19 cellular contexts compared by ENCODE assay signal in genomic region chr3:149330609-149331008, GRCh38. TPM values are rescaled to one million over a fixed set of nuclear protein-coding genes. Genes with fewer than 3 reads are reported as not detected.
DNase-seq lines count a peak whose midpoint lies in the region; ATAC-seq, FAIRE-seq and TF ChIP-seq lines count a peak whose summit lies in the region.
"Had no signal": no experiment of that assay in that cellular context is flagged by ENCODE, and none has a peak within 500 bp of the region (broad histone marks: within the 10 kb centered on the region; RNA-seq: fewer than 3 reads in every experiment).

No MANE protein-coding gene starts in this region.

- H2AK9ac ChIP-seq in IMR-90 (replicated peaks; ENCODE audit: low read depth, low read length, poor library complexity) = no peak overlapping the region

- no peaks in the 10 kb centered on the region; the same call in 1 of the 2 replicates for H3K9me1 ChIP-seq in IMR-90 (ENCODE audit: insufficient read depth, low read length)

- CTCF ChIA-PET in Calu3 (lab: Charles Lee) = interaction anchor here (0.7 to 2.0 kb wide), 7 partner anchors 13 to 328 kb away, joined by 3 to 8 read pairs (median 4); no protein-coding TSS in a partner anchor
- CTCF ChIA-PET in IMR-90 (lab: Yijun Ruan, JAX) = interaction anchor here (1.0 kb wide), 1 partner anchor 210 kb away, joined by 4 read pairs; no protein-coding TSS in a partner anchor
- CTCF ChIA-PET in HepG2 (lab: Yijun Ruan, JAX; ENCODE audit: low intra/inter-chr PET ratio, low total read pairs) = no interaction called here

- no peak overlapping the region for H3K9ac ChIP-seq in IMR-90 (ENCODE audit: low read depth, low read length)
- H3K9ac ChIP-seq in HepG2 (ENCODE audit: insufficient read depth, low read depth, low read length) = no peak overlapping the region

- H3K27me3 Mint-ChIP-seq in Calu3 (ENCODE audit: unreplicated experiment) = no peaks in the 10 kb centered on the region

- H3K23ac ChIP-seq in IMR-90 (ENCODE audit: low read depth, low read length) = no peak overlapping the region

- H3K4me2 ChIP-seq in IMR-90 (ENCODE audit: low read depth, low read length) (no peak overlapping the region), HepG2 (ENCODE audit: low read depth, low read length) (no peak overlapping the region)
- H3K4me2 ChIP-seq: GM23338 had no signal

- no peak for ATAC-seq in IMR-90 (ENCODE audit: low read depth)
- ATAC-seq in HepG2 = no peak
- no peak for ATAC-seq in HG02763 (IDR thresholded peaks at IDR 0.05; ENCODE audit: unreplicated experiment)
- ATAC-seq: gastroesophageal sphincter; GM23338; Right ventricle myocardium inferior; stimulated activated naive B cell treated with anti-CD40 and anti-IgM and Interleukin-4, amounts not matched to agents 10 μg/mL and 1 μg/mL and 100 μg/mL, for 72 hours had no signal

- no peaks in the 10 kb centered on the region for H3K79me2 ChIP-seq in HepG2 (ENCODE audit: insufficient read depth, low read length)

- dilution Hi-C loops in IMR-90 (cut with HindIII; ENCODE audit: low sequenced_read_pairs, unreplicated experiment) = no loop called here

- no peak overlapping the region for H2AK5ac ChIP-seq in IMR-90 (ENCODE audit: low read depth, low read length)

- no peak overlapping the region for H3K27ac ChIP-seq in IMR-90 (ENCODE audit: insufficient read depth, low read length)
- no peak overlapping the region for H3K27ac ChIP-seq in HepG2 (ENCODE audit: extremely low read length, insufficient read depth, low read length)
- H3K27ac ChIP-seq in ovary = no peak overlapping the region
- H3K27ac ChIP-seq: cardiac muscle cell, gastroesophageal sphincter, upper lobe of left lung had no signal

- no peak overlapping the region for H2BK20ac ChIP-seq in IMR-90 (ENCODE audit: low read depth, low read length)

- no peak for TF ChIP-seq EP300 in HepG2 (IDR thresholded peaks at IDR 0.05; ENCODE audit: low read depth in 2 of 2, low read length in 2 of 2)
- no peak for TF ChIP-seq EP300 in HepG2 (CRISPR knock-in tag; IDR thresholded peaks at IDR 0.05; ENCODE audit: borderline replicate concordance)
- no peak for TF ChIP-seq EP300 in ovary (IDR thresholded peaks at IDR 0.05)

- H3K56ac ChIP-seq in IMR-90 (ENCODE audit: extremely low read depth, insufficient read depth, low read length) = no peak overlapping the region

- H3K9me3 Mint-ChIP-seq in Calu3 (ENCODE audit: low read depth, unreplicated experiment) = no peaks in the 10 kb centered on the region
- H3K9me3 Mint-ChIP-seq: GM23338; mesothelial cell of epicardium; stimulated activated naive B cell treated with anti-CD40 and anti-IgM and Interleukin-4, amounts not matched to agents 10 μg/mL and 1 μg/mL and 100 μg/mL, for 72 hours had no signal

- H3K36me3 ChIP-seq in IMR-90 (ENCODE audit: control insufficient read depth, insufficient read depth, low read length) (no peaks in the 10 kb centered on the region), HepG2 (replicated peaks in 1 of 2; ENCODE audit: control insufficient read depth in 1 of 2, insufficient read depth in 2 of 2, low read length in 2 of 2) (no peaks in the 10 kb centered on the region), ovary (no peaks in the 10 kb centered on the region)
- H3K36me3 ChIP-seq: cardiac muscle cell, gastroesophageal sphincter, upper lobe of left lung had no signal

- H3K9me3 ChIP-seq in IMR-90 (ENCODE audit: control insufficient read depth, insufficient read depth, low read length) (no peaks in the 10 kb centered on the region), HepG2 (ENCODE audit: low read length) (no peaks in the 10 kb centered on the region), ovary (no peaks in the 10 kb centered on the region)
- H3K9me3 ChIP-seq: gastroesophageal sphincter, upper lobe of left lung had no signal

- H2AFZ ChIP-seq in IMR-90 (replicated peaks; ENCODE audit: low read length, poor library complexity) = no peak overlapping the region
- H2AFZ ChIP-seq in HepG2 (ENCODE audit: low read length) = no peak overlapping the region
- H2AFZ ChIP-seq: GM23338 had no signal

- H3K4me1 Mint-ChIP-seq in Calu3 (ENCODE audit: low read depth, unreplicated experiment) = peaks cover 39% of the 10 kb centered on the region
- H3K4me1 Mint-ChIP-seq: stimulated activated naive B cell treated with anti-CD40 and anti-IgM and Interleukin-4, amounts not matched to agents 10 μg/mL and 1 μg/mL and 100 μg/mL, for 72 hours had no signal

- TF ChIP-seq CTCF in Calu3 (IDR thresholded peaks at IDR 0.05; ENCODE audit: unreplicated experiment) (no peak), IMR-90 (conservative IDR thresholded peaks at IDR 0.05; ENCODE audit: low read depth, low read length) (no peak), fibroblast of the aortic adventitia (IDR thresholded peaks at IDR 0.05; ENCODE audit: insufficient read depth, low read length) (no peak), HepG2 (CRISPR knock-in tag; IDR thresholded peaks at IDR 0.05) (no peak), ovary (IDR thresholded peaks at IDR 0.05) (no peak)

- no peak overlapping the region for H4K91ac ChIP-seq in IMR-90 (ENCODE audit: insufficient read depth, low read depth, low read length)

- no peak overlapping the region for H3K4ac ChIP-seq in IMR-90 (ENCODE audit: low read depth, low read length)

- no peak overlapping the region for H4K8ac ChIP-seq in IMR-90 (ENCODE audit: low read depth in 2 of 2, low read length in 2 of 2)

- H3K4me3 Mint-ChIP-seq in Calu3 (ENCODE audit: low read depth, unreplicated experiment) = no peak overlapping the region
- H3K4me3 Mint-ChIP-seq: activated naive CD8-positive, alpha-beta T cell; GM23338; mesothelial cell of epicardium; stimulated activated naive B cell treated with anti-CD40 and anti-IgM and Interleukin-4, amounts not matched to agents 10 μg/mL and 1 μg/mL and 100 μg/mL, for 72 hours had no signal

- H3K18ac ChIP-seq in IMR-90 (ENCODE audit: low read depth, low read length) = no peak overlapping the region

- H3K36me3 Mint-ChIP-seq in Calu3 (ENCODE audit: insufficient read depth, unreplicated experiment) = no peaks in the 10 kb centered on the region
- H3K36me3 Mint-ChIP-seq: activated naive CD8-positive, alpha-beta T cell; mesothelial cell of epicardium; stimulated activated naive B cell treated with anti-CD40 and anti-IgM and Interleukin-4, amounts not matched to agents 10 μg/mL and 1 μg/mL and 100 μg/mL, for 72 hours had no signal

- H3K4me3 ChIP-seq in IMR-90 (ENCODE audit: insufficient read depth, low read depth, low read length) = no peak overlapping the region
- no peak overlapping the region for H3K4me3 ChIP-seq in fibroblast of the aortic adventitia (ENCODE audit: low read depth, low read length)
- no peak overlapping the region for H3K4me3 ChIP-seq in HepG2 (replicated peaks in 1 of 3; ENCODE audit: insufficient read depth in 1 of 3, low read depth in 2 of 3, low read length in 3 of 3)
- no peak overlapping the region for H3K4me3 ChIP-seq in ovary
- H3K4me3 ChIP-seq: cardiac muscle cell, gastroesophageal sphincter, GM23338, upper lobe of left lung had no signal

- DNase-seq in Calu3 = peak; percentile 43
- peak; percentile 31 for DNase-seq in IMR-90
- DNase-seq in NCI-H345 treated with DMSO at 0.1 percent for 48 hours (lab: John Stamatoyannopoulos, UW; ENCODE audit: unreplicated experiment) = peak; percentile 3
- peak; percentile 13 for DNase-seq in fibroblast of the aortic adventitia (ENCODE audit: low read depth)
- DNase-seq in activated CD4-positive, alpha-beta T cell treated with anti-CD3 and anti-CD28 coated beads, Interleukin-2, amount 50 U/mL, for 48 hours = no peak
- DNase-seq in HepG2 (ENCODE audit: low spot score) = no peak
- DNase-seq in ovary = no peak
- DNase-seq: activated CD4-positive, alpha-beta T cell treated with anti-CD3 and anti-CD28 coated beads for 48 hours; effector CD8-positive, alpha-beta T cell; small intestine; stimulated activated naive B cell treated with anti-CD40 and anti-IgM and Interleukin-4, amounts not matched to agents 10 μg/mL and 1 μg/mL and 100 μg/mL, for 72 hours; upper lobe of left lung had no signal

- no peak for FAIRE-seq in HepG2 (lab: Jason Lieb, UNC)
- FAIRE-seq: small intestine had no signal

- peaks cover 3% of the 10 kb centered on the region for H3K4me1 ChIP-seq in IMR-90 (ENCODE audit: control insufficient read depth, insufficient read depth, low read length)
- H3K4me1 ChIP-seq in HepG2 (ENCODE audit: insufficient read depth, low read length) = peaks cover 13% of the 10 kb centered on the region
- peaks cover 4% of the 10 kb centered on the region for H3K4me1 ChIP-seq in ovary (ENCODE audit: insufficient read depth)
- H3K4me1 ChIP-seq: gastroesophageal sphincter had no signal

- no peak for TF ChIP-seq POLR2A in IMR-90 (IDR thresholded peaks at IDR 0.05; ENCODE audit: low read depth, low read length)
- TF ChIP-seq POLR2A in HepG2 (IDR thresholded peaks at IDR 0.05; ENCODE audit: insufficient read depth in 1 of 2, low read depth in 2 of 2, low read length in 2 of 2) = no peak
- no peak for TF ChIP-seq POLR2A in ovary (IDR thresholded peaks at IDR 0.05)

- intact Hi-C loops in Calu3 (cut with micrococcal nuclease; ENCODE audit: unreplicated experiment) = no loop called here
- intact Hi-C loops in IMR-90 (cut with micrococcal nuclease) = no loop called here
- intact Hi-C loops in HepG2 (cut with micrococcal nuclease; ENCODE audit: unreplicated experiment) = loop anchor here (5.0 kb wide), 1 partner anchor 373 kb away; no protein-coding TSS in a partner anchor
- intact Hi-C loops in ovary (cut with DNase I) = no loop called here

- no peak overlapping the region for H2BK15ac ChIP-seq in IMR-90 (ENCODE audit: low read depth, low read length)

- H3K14ac ChIP-seq in IMR-90 (replicated peaks; ENCODE audit: low read depth, low read length) = 0 out of 2 replicates have a peak overlapping the region, but pooled peaks have one; percentile 23

- in situ Hi-C loops in IMR-90 (cut with MboI; ENCODE audit: low sequenced_read_pairs) (loop anchor here (10.0 kb wide), 1 partner anchor 376 kb away; no protein-coding TSS in a partner anchor), HepG2 (cut with HindIII; ENCODE audit: extremely low pct_ligation_motif_present, low pct_unique_long_range_greater_than_20kb) (no loop called here)

- no TSS peak for BruUV-seq in Calu3 (replicated peaks; lab: Mats Ljungman, UMichigan)
- BruUV-seq in IMR-90 (replicated peaks; lab: Mats Ljungman, UMichigan) = no TSS peak
- BruUV-seq in HepG2 (replicated peaks; lab: Mats Ljungman, UMichigan) = no TSS peak

- H3K79me1 ChIP-seq in IMR-90 (ENCODE audit: low read depth in 1 of 2, low read length in 2 of 2) = no peaks in the 10 kb centered on the region; a peak in 1 of 4 replicates

- no peak for TF ChIP-seq RAD21 in IMR-90 (IDR thresholded peaks at IDR 0.05; ENCODE audit: low read length)
- TF ChIP-seq RAD21 in HepG2 (CRISPR knock-in tag; IDR thresholded peaks at IDR 0.05) = no peak

- peak overlapping the region; percentile 5; the same call in 1 of the 2 replicates for H2BK120ac ChIP-seq in IMR-90 (ENCODE audit: low read depth, low read length)

- POLR2A ChIA-PET in IMR-90 (lab: Charles Lee; ENCODE audit: unreplicated experiment) = no interaction called here
- POLR2A ChIA-PET in HepG2 (lab: Yijun Ruan, JAX) = no interaction called here

- H3K27ac Mint-ChIP-seq in Calu3 (ENCODE audit: unreplicated experiment) = peak overlapping the region; percentile 14
- H3K27ac Mint-ChIP-seq: activated naive CD8-positive, alpha-beta T cell; GM23338; mesothelial cell of epicardium; stimulated activated naive B cell treated with anti-CD40 and anti-IgM and Interleukin-4, amounts not matched to agents 10 μg/mL and 1 μg/mL and 100 μg/mL, for 72 hours had no signal

- H4K5ac ChIP-seq in IMR-90 (ENCODE audit: low read depth, low read length) = no peak overlapping the region

- 100% methylated on average over 1 of the region's 1 CpG; no CpG with 5 or more reads in 1 of the 2 experiments for WGBS in IMR-90 (ENCODE audit: extremely low coverage in 2 of 2, insufficient read length in 1 of 2), 2 experiments
- WGBS in HepG2 (ENCODE audit: low lambda C conversion rate) = 91% methylated on average over 1 of the region's 1 CpG
- 87 to 100% (median 95%) methylated on average over 1 of the region's 1 CpG for WGBS in ovary, 3 donors

- no peaks in the 10 kb centered on the region for H3K27me3 ChIP-seq in IMR-90 (ENCODE audit: control insufficient read depth, insufficient read depth, low read length)
- no peaks in the 10 kb centered on the region for H3K27me3 ChIP-seq in HepG2 (ENCODE audit: control insufficient read depth in 1 of 2, insufficient read depth in 2 of 2, low read length in 2 of 2)
- H3K27me3 ChIP-seq in ovary = no peaks in the 10 kb centered on the region
- H3K27me3 ChIP-seq: cardiac muscle cell, gastroesophageal sphincter, upper lobe of left lung had no signal

- no peak overlapping the region for H2BK5ac ChIP-seq in IMR-90 (ENCODE audit: low read depth, low read length, poor library complexity, severe bottlenecking)

- H4K20me1 ChIP-seq in IMR-90 (ENCODE audit: insufficient read depth, low read length) (no peaks in the 10 kb centered on the region), HepG2 (ENCODE audit: insufficient read depth, low read length) (no peaks in the 10 kb centered on the region)

RNA-seq across cellular contexts. Expression of gene TM4SF18, which starts 2.8 kb away (rescaled TPM):
- total RNA-seq in Calu3 (2022) = 0.21 TPM in 1 of 2 replicates, not detected in the other
- under 0.01 TPM in 1 of 2 replicates, not detected in the other for total RNA-seq in IMR-90 (2012; rRNA removed)
- polyA plus RNA-seq in IMR-90 (2012; rRNA removed) = not detected in 2 replicates
- not detected in 2 replicates for polyA plus RNA-seq in IMR-90 (2012; cell fraction: cytosol; rRNA removed)
- not detected in 2 replicates for polyA plus RNA-seq in IMR-90 (2012; cell fraction: nucleus; rRNA removed; ENCODE audit: low replicate concordance)
- total RNA-seq in fibroblast of the aortic adventitia (ENCODE audit: low replicate concordance) = 0.27 and 1.3 TPM in 2 replicates
- not detected in 2 replicates for total RNA-seq in HepG2 (2016; rRNA removed; fragmentation: Illumina TruSeq; extraction: Trizol)
- not detected in 2 replicates for total RNA-seq in HepG2 (2016; cell fraction: cytosol; rRNA removed; fragmentation: Illumina TruSeq; extraction: Trizol; ENCODE audit: low read depth)
- not detected in 2 replicates for total RNA-seq in HepG2 (2016; cell fraction: insoluble cytoplasmic fraction; rRNA removed; fragmentation: Illumina TruSeq; extraction: Trizol)
- not detected in 2 replicates for total RNA-seq in HepG2 (2016; cell fraction: membrane; rRNA removed; fragmentation: Illumina TruSeq; extraction: Trizol)
- not detected in 2 replicates for total RNA-seq in HepG2 (2016; cell fraction: nucleus; rRNA removed; fragmentation: Illumina TruSeq; extraction: Trizol)
- 0.15 and 0.25 TPM in 2 replicates for polyA plus RNA-seq in HepG2 (2011; rRNA removed)
- 0.03 and 0.11 TPM in 2 replicates for polyA plus RNA-seq in HepG2 (2011; cell fraction: cytosol; rRNA removed)
- polyA plus RNA-seq in HepG2 (2011; cell fraction: nucleus; rRNA removed) = not detected in 2 replicates
- polyA plus RNA-seq in HepG2 (2012) = 0.08 TPM in 1 of 2 replicates, not detected in the other
- polyA plus RNA-seq in HepG2 (2016; cell fraction: cytosol; fragmentation: Illumina TruSeq; extraction: Trizol; ENCODE audit: low read depth) = not detected in 2 replicates
- polyA plus RNA-seq in HepG2 (2016; cell fraction: insoluble cytoplasmic fraction; fragmentation: Illumina TruSeq; extraction: Trizol; ENCODE audit: low read depth) = not detected in 2 replicates
- polyA plus RNA-seq in HepG2 (2016; cell fraction: membrane; fragmentation: Illumina TruSeq; extraction: Trizol; ENCODE audit: low read depth) = not detected in 2 replicates
- polyA plus RNA-seq in HepG2 (2016; cell fraction: nucleus; fragmentation: Illumina TruSeq; extraction: Trizol; ENCODE audit: insufficient read depth, low read depth) = not detected in 2 replicates
- not detected in 2 replicates for polyA minus RNA-seq in HepG2 (2011; rRNA and poly(A)+ RNA removed; ENCODE audit: low replicate concordance)
- polyA minus RNA-seq in HepG2 (2011; cell fraction: cytosol; rRNA and poly(A)+ RNA removed) = not detected in 2 replicates
- polyA minus RNA-seq in HepG2 (2011; cell fraction: nucleus; rRNA and poly(A)+ RNA removed) = not detected in 2 replicates
- 1 to 10 TPM; 2.4 to 7.3 (median 4.7) TPM for total RNA-seq in ovary
- 10 to 100 TPM in 1 of 2 donors, 1 to 10 TPM in 1; 7.0 to 16.3 TPM for polyA plus RNA-seq in ovary
- polyA plus RNA-seq: cardiac muscle cell had no signal

RNA-seq across cellular contexts. Expression of gene TM4SF1, which starts 46.8 kb away (rescaled TPM):
- total RNA-seq in Calu3 (2022) (919 and 981 TPM in 2 replicates), IMR-90 (2012; rRNA removed) (232 and 366 TPM in 2 replicates), fibroblast of the aortic adventitia (ENCODE audit: low replicate concordance) (213 and 299 TPM in 2 replicates), HepG2 (2016; rRNA removed; fragmentation: Illumina TruSeq; extraction: Trizol) (226 and 431 TPM in 2 replicates), ovary (100 to 1,000 TPM in 1 of 7 donors, 10 to 100 TPM in 6; 35.6 to 207 (median 54.9) TPM)
- polyA plus RNA-seq in IMR-90 (2012; rRNA removed) (302 and 364 TPM in 2 replicates), HepG2 (2011; rRNA removed) (1,198 and 1,359 TPM in 2 replicates), ovary (100 to 1,000 TPM; 103 to 184 TPM)
- polyA plus RNA-seq in IMR-90 (2012; cell fraction: cytosol; rRNA removed) = 212 and 271 TPM in 2 replicates
- 340 and 869 TPM in 2 replicates for polyA plus RNA-seq in IMR-90 (2012; cell fraction: nucleus; rRNA removed; ENCODE audit: low replicate concordance)
- total RNA-seq in HepG2 (2016; cell fraction: cytosol; rRNA removed; fragmentation: Illumina TruSeq; extraction: Trizol; ENCODE audit: low read depth) = 208 and 219 TPM in 2 replicates
- 231 and 434 TPM in 2 replicates for total RNA-seq in HepG2 (2016; cell fraction: insoluble cytoplasmic fraction; rRNA removed; fragmentation: Illumina TruSeq; extraction: Trizol)
- 245 and 253 TPM in 2 replicates for total RNA-seq in HepG2 (2016; cell fraction: membrane; rRNA removed; fragmentation: Illumina TruSeq; extraction: Trizol)
- total RNA-seq in HepG2 (2016; cell fraction: nucleus; rRNA removed; fragmentation: Illumina TruSeq; extraction: Trizol) = 420 and 443 TPM in 2 replicates
- polyA plus RNA-seq in HepG2 (2011; cell fraction: cytosol; rRNA removed) = 1,424 and 1,669 TPM in 2 replicates
- 327 and 438 TPM in 2 replicates for polyA plus RNA-seq in HepG2 (2011; cell fraction: nucleus; rRNA removed)
- polyA plus RNA-seq in HepG2 (2012) = 451 and 486 TPM in 2 replicates
- 115 and 136 TPM in 2 replicates for polyA plus RNA-seq in HepG2 (2016; cell fraction: cytosol; fragmentation: Illumina TruSeq; extraction: Trizol; ENCODE audit: low read depth)
- polyA plus RNA-seq in HepG2 (2016; cell fraction: insoluble cytoplasmic fraction; fragmentation: Illumina TruSeq; extraction: Trizol; ENCODE audit: low read depth) = 218 and 233 TPM in 2 replicates
- 148 and 158 TPM in 2 replicates for polyA plus RNA-seq in HepG2 (2016; cell fraction: membrane; fragmentation: Illumina TruSeq; extraction: Trizol; ENCODE audit: low read depth)
- 564 and 601 TPM in 2 replicates for polyA plus RNA-seq in HepG2 (2016; cell fraction: nucleus; fragmentation: Illumina TruSeq; extraction: Trizol; ENCODE audit: insufficient read depth, low read depth)
- polyA minus RNA-seq in HepG2 (2011; rRNA and poly(A)+ RNA removed; ENCODE audit: low replicate concordance) = 1,057 and 2,299 TPM in 2 replicates
- 560 and 611 TPM in 2 replicates for polyA minus RNA-seq in HepG2 (2011; cell fraction: cytosol; rRNA and poly(A)+ RNA removed)
- polyA minus RNA-seq in HepG2 (2011; cell fraction: nucleus; rRNA and poly(A)+ RNA removed) = 379 and 448 TPM in 2 replicates

Comparison
In these comparisons a context has a peak if more than half of its experiments do, and no peak if none do; other contexts are left out.
1. DNase-seq: peak in Calu3 (single experiment), IMR-90 (single experiment), NCI-H345 treated with DMSO at 0.1 percent for 48 hours (single experiment) and fibroblast of the aortic adventitia (single experiment); none in activated CD4-positive, alpha-beta T cell treated with anti-CD3 and anti-CD28 coated beads, Interleukin-2, amount 50 U/mL, for 48 hours (0 of 2), HepG2 (single experiment) and ovary (0 of 5).